In genomic region chr9:109918359-109919163, GRCh38 we compare ENCODE assay signal across 8 cellular contexts.
A peak's percentile ranks its signal among the peaks of the same experiment; 100 is the strongest.
DNase-seq lines count a peak whose midpoint lies in the region; ATAC-seq and TF ChIP-seq lines count a peak whose summit lies in the region.

No MANE protein-coding gene starts in this region.

- no peaks in the 10 kb centered on the region for H3K27me3 ChIP-seq in BLaER1
- no peaks in the 10 kb centered on the region for H3K27me3 ChIP-seq in neural progenitor cell

- H3K9me3 ChIP-seq in BLaER1 (no peaks in the 10 kb centered on the region), OCI-LY7 (ENCODE audit: low read length) (no peaks in the 10 kb centered on the region), neural progenitor cell (ENCODE audit: low read depth) (no peaks in the 10 kb centered on the region)

- DNase-seq in OCI-LY7 (ENCODE audit: low spot score) = peak; percentile 96
- DNase-seq in left ventricle myocardium superior = no peak
- DNase-seq in NK-92 treated with Interleukin-12 subunit alpha and Interleukin-12 subunit beta, amount 100 ng/mL, for 24 hours (lab: John Stamatoyannopoulos, UW) = no peak
- DNase-seq in neural progenitor cell (ENCODE audit: low spot score) = no peak
- no peak for DNase-seq in naive thymus-derived CD8-positive, alpha-beta T cell

- H3K27ac ChIP-seq in BLaER1 (peak overlapping the region; percentile 55), OCI-LY7 (ENCODE audit: low read depth, low read length, poor library complexity, severe bottlenecking) (peak overlapping the region; percentile 98), neural progenitor cell (no peak overlapping the region)

- H3K4me3 ChIP-seq in BLaER1 (no peak overlapping the region), OCI-LY7 (ENCODE audit: low read depth, low read length, poor library complexity, severe bottlenecking) (peak overlapping the region; percentile 49), neural progenitor cell (no peak overlapping the region)

- H3K79me2 ChIP-seq in OCI-LY7 (ENCODE audit: insufficient read depth, low read depth, low read length) = no peaks in the 10 kb centered on the region
- no peaks in the 10 kb centered on the region for H3K79me2 ChIP-seq in neural progenitor cell (ENCODE audit: low read depth)

- H3K4me1 Mint-ChIP-seq in neural progenitor cell = peaks cover 5% of the 10 kb centered on the region
- peaks cover 8 to 53% (median 12%) of the 10 kb centered on the region in 4 donors for H3K4me1 Mint-ChIP-seq in naive thymus-derived CD8-positive, alpha-beta T cell

- H3K9me2 ChIP-seq in OCI-LY7 (ENCODE audit: insufficient read depth, low read length) = no peaks in the 10 kb centered on the region

- no peaks in the 10 kb centered on the region for H3K36me3 ChIP-seq in BLaER1
- H3K36me3 ChIP-seq in OCI-LY7 (ENCODE audit: insufficient read depth, low read length) = no peaks in the 10 kb centered on the region
- no peaks in the 10 kb centered on the region for H3K36me3 ChIP-seq in neural progenitor cell

- ATAC-seq in GM19351 (IDR thresholded peaks at IDR 0.05; ENCODE audit: unreplicated experiment) (peak; percentile 76), HG03354 (IDR thresholded peaks at IDR 0.05; ENCODE audit: poor library complexity, severe bottlenecking, unreplicated experiment) (peak; percentile 75), left ventricle myocardium superior (peak; percentile 66)
- ATAC-seq in naive thymus-derived CD8-positive, alpha-beta T cell = no peak

- H3F3A ChIP-seq in neural progenitor cell (ENCODE audit: low read depth) = no peaks in the 10 kb centered on the region

- POLR2A ChIA-PET in OCI-LY7 (lab: Charles Lee) = interaction anchor here (0.6 to 19.3 kb wide), 15 partner anchors 9 to 231 kb away, joined by 3 to 358 read pairs (median 5); no protein-coding TSS in a partner anchor
- POLR2A ChIA-PET in naive thymus-derived CD8-positive, alpha-beta T cell (lab: Charles Lee) = interaction anchor here (0.5 to 1.2 kb wide), 2 partner anchors 32 to 49 kb away, joined by 3 to 5 read pairs; no protein-coding TSS in a partner anchor

- no peaks in the 10 kb centered on the region for H3K9me3 Mint-ChIP-seq in neural progenitor cell
- no peaks in the 10 kb centered on the region for H3K9me3 Mint-ChIP-seq in naive thymus-derived CD8-positive, alpha-beta T cell

- peak overlapping the region; percentile 13; the same call in 1 of the 2 replicates for H3K9ac ChIP-seq in BLaER1
- H3K9ac ChIP-seq in neural progenitor cell = no peak overlapping the region

- CTCF ChIA-PET in OCI-LY7 (lab: Charles Lee; ENCODE audit: unreplicated experiment) = interaction anchor here (1.0 to 1.4 kb wide), 7 partner anchors 8 to 50 kb away, joined by 3 to 6 read pairs (median 3); no protein-coding TSS in a partner anchor

- H2AFZ ChIP-seq in OCI-LY7 (ENCODE audit: low read length) (peak overlapping the region; percentile 12; the same call in 1 of the 2 replicates), neural progenitor cell (replicated peaks) (no peak overlapping the region)

- no peak for TF ChIP-seq CTCF in OCI-LY7 (conservative IDR thresholded peaks at IDR 0.05; ENCODE audit: low read length)
- no peak for TF ChIP-seq CTCF in neural progenitor cell (IDR thresholded peaks at IDR 0.05)

- H3K36me3 Mint-ChIP-seq in neural progenitor cell = no peaks in the 10 kb centered on the region
- H3K36me3 Mint-ChIP-seq in naive thymus-derived CD8-positive, alpha-beta T cell = no peaks in the 10 kb centered on the region

- peaks cover 2% of the 10 kb centered on the region for H3K27me3 Mint-ChIP-seq in neural progenitor cell (ENCODE audit: insufficient read depth, low read depth)
- peaks cover 0 to 5% (median 0%) of the 10 kb centered on the region in 5 donors for H3K27me3 Mint-ChIP-seq in naive thymus-derived CD8-positive, alpha-beta T cell

- no peak overlapping the region for H3K27ac Mint-ChIP-seq in neural progenitor cell
- peak overlapping the region in 5 of 10 donors; percentile 1 to 63 (median 49) for H3K27ac Mint-ChIP-seq in naive thymus-derived CD8-positive, alpha-beta T cell

- H4K20me1 ChIP-seq in BLaER1 (no peaks in the 10 kb centered on the region), OCI-LY7 (ENCODE audit: insufficient read depth, low read length) (no peaks in the 10 kb centered on the region), neural progenitor cell (ENCODE audit: low read depth) (no peaks in the 10 kb centered on the region)

- H3K4me1 ChIP-seq in BLaER1 (peaks cover 47% of the 10 kb centered on the region), OCI-LY7 (ENCODE audit: insufficient read depth, low read length, poor library complexity, severe bottlenecking) (peaks cover 97% of the 10 kb centered on the region), neural progenitor cell (peaks cover 2% of the 10 kb centered on the region)

- no peak overlapping the region for H3K4me3 Mint-ChIP-seq in neural progenitor cell
- H3K4me3 Mint-ChIP-seq in naive thymus-derived CD8-positive, alpha-beta T cell = peak overlapping the region in 3 of 10 donors; percentile 63 to 68 (median 66)

- intact Hi-C loops in OCI-LY7 (cut with micrococcal nuclease; ENCODE audit: unreplicated experiment) = loop anchor here (1.0 kb wide), 6 partner anchors 11 to 230 kb away; no protein-coding TSS in a partner anchor
- intact Hi-C loops in left ventricle myocardium superior (cut with micrococcal nuclease) = no loop called here

- H3K4me2 ChIP-seq in BLaER1 (peak overlapping the region; percentile 77), OCI-LY7 (ENCODE audit: low read length) (peak overlapping the region; percentile 78), neural progenitor cell (no peak overlapping the region)

- TSS peak; percentile 93 for BruUV-seq in OCI-LY7 (replicated peaks; lab: Mats Ljungman, UMichigan)

Comparison
In these comparisons a context has a peak if more than half of its experiments do, and no peak if none do; other contexts are left out.
1. ATAC-seq: peak in GM19351 (single experiment), HG03354 (single experiment) and left ventricle myocardium superior (single experiment); none in naive thymus-derived CD8-positive, alpha-beta T cell (0 of 2).